24 cellular contexts compared by ENCODE assay signal in the genomic region with DNA sequence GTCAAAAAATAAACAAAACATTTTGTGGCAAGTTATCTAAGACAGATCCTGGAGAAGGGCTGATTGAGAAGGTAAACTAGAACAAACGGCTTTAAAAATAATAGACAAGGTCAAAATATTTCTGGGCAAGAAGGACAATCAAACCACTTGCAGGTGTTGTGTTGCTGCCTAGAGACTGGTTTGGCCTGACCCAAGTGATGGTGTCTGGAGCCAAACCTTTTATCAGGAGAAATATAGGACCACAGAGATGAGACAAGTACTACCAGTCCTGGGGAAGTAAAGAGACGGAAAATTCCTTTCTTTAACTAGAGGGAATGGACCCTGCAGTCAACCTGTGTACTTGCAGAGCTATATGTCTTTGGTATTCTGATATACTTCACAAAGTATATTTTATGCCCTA. TPM values are rescaled to one million over a fixed set of nuclear protein-coding genes. Genes with fewer than 3 reads are reported as not detected.
DNase-seq lines count a peak whose midpoint lies in the region; ATAC-seq lines count a peak whose summit lies in the region.
"Had no signal": no experiment of that assay in that cellular context is flagged by ENCODE, and none has a peak within 500 bp of the region (broad histone marks: within the 10 kb centered on the region; RNA-seq: fewer than 3 reads in every experiment).

No MANE protein-coding gene starts in this region.

- no peaks in the 10 kb centered on the region for H3K9me3 ChIP-seq in CD4-positive, alpha-beta memory T cell (ENCODE audit: control insufficient read depth in 1 of 2, low read length in 2 of 2)
- H3K9me3 ChIP-seq: suprapubic skin had no signal

- H3K4me1 ChIP-seq in CD4-positive, alpha-beta memory T cell (ENCODE audit: insufficient read depth, low read length): peaks cover 45% of the 10 kb centered on the region

- H3K27me3 ChIP-seq in CD4-positive, alpha-beta memory T cell (ENCODE audit: insufficient read depth, low read length): no peaks in the 10 kb centered on the region
- H3K27me3 ChIP-seq: dorsolateral prefrontal cortex, suprapubic skin had no signal

- H3K36me3 ChIP-seq in CD4-positive, alpha-beta memory T cell (ENCODE audit: insufficient read depth, low read length): no peaks in the 10 kb centered on the region
- H3K36me3 ChIP-seq: suprapubic skin had no signal

- H3K27ac Mint-ChIP-seq in activated T-cell treated with anti-CD3 and anti-CD28 coated beads, Interleukin-2, amount 50 U/mL, for 72 hours: peak overlapping the region; percentile 97
- H3K27ac Mint-ChIP-seq in CD4-positive, alpha-beta memory T cell: peak overlapping the region; percentile 65 to 94 (median 90)
- peak overlapping the region; percentile 96 for H3K27ac Mint-ChIP-seq in T-cell
- no peak overlapping the region for H3K27ac Mint-ChIP-seq in stimulated activated memory B cell treated with anti-CD40 and anti-IgM and Interleukin-4, amounts not matched to agents 10 μg/mL and 1 μg/mL and 100 μg/mL, for 72 hours
- no peak overlapping the region for H3K27ac Mint-ChIP-seq in activated CD8-positive, alpha-beta memory T cell treated with anti-CD3 and anti-CD28 coated beads, Interleukin-2, amount 10 ng/mL, durations not matched to agents 7 days and 5 days
- H3K27ac Mint-ChIP-seq: brain, immature natural killer cell, WTC11 had no signal

- H3K9me3 Mint-ChIP-seq in activated T-cell treated with anti-CD3 and anti-CD28 coated beads, Interleukin-2, amount 50 U/mL, for 72 hours: no peaks in the 10 kb centered on the region
- peaks cover 0 to 2% (median 0%) of the 10 kb centered on the region in 8 donors for H3K9me3 Mint-ChIP-seq in CD4-positive, alpha-beta memory T cell
- no peaks in the 10 kb centered on the region for H3K9me3 Mint-ChIP-seq in T-cell
- H3K9me3 Mint-ChIP-seq in stimulated activated memory B cell treated with anti-CD40 and anti-IgM and Interleukin-4, amounts not matched to agents 10 μg/mL and 1 μg/mL and 100 μg/mL, for 72 hours: no peaks in the 10 kb centered on the region
- no peaks in the 10 kb centered on the region for H3K9me3 Mint-ChIP-seq in activated CD8-positive, alpha-beta memory T cell treated with anti-CD3 and anti-CD28 coated beads, Interleukin-2, amount 10 ng/mL, durations not matched to agents 7 days and 5 days (ENCODE audit: low read depth)
- H3K9me3 Mint-ChIP-seq: IgD-negative memory B cell, immature natural killer cell, WTC11 had no signal

- POLR2A ChIA-PET in CD4-positive, alpha-beta memory T cell (lab: Charles Lee; ENCODE audit: partially characterized antibody): no interaction called here
- POLR2A ChIA-PET in T-cell (lab: Charles Lee): interaction anchor here (0.6 to 1.6 kb wide), 3 partner anchors 10 to 1667 kb away, joined by 5 to 8 read pairs (median 6); no protein-coding TSS in a partner anchor

- H3K27ac ChIP-seq in CD4-positive, alpha-beta memory T cell (ENCODE audit: low read depth, low read length): no peak overlapping the region
- H3K27ac ChIP-seq: RWPE1, suprapubic skin had no signal

- no peaks in the 10 kb centered on the region for H3K36me3 Mint-ChIP-seq in activated T-cell treated with anti-CD3 and anti-CD28 coated beads, Interleukin-2, amount 50 U/mL, for 72 hours (ENCODE audit: insufficient read depth in 2 of 2)
- no peaks in the 10 kb centered on the region for H3K36me3 Mint-ChIP-seq in CD4-positive, alpha-beta memory T cell
- no peaks in the 10 kb centered on the region for H3K36me3 Mint-ChIP-seq in T-cell
- no peaks in the 10 kb centered on the region for H3K36me3 Mint-ChIP-seq in stimulated activated memory B cell treated with anti-CD40 and anti-IgM and Interleukin-4, amounts not matched to agents 10 μg/mL and 1 μg/mL and 100 μg/mL, for 72 hours
- peaks cover 2% of the 10 kb centered on the region for H3K36me3 Mint-ChIP-seq in activated CD8-positive, alpha-beta memory T cell treated with anti-CD3 and anti-CD28 coated beads, Interleukin-2, amount 10 ng/mL, durations not matched to agents 7 days and 5 days
- H3K36me3 Mint-ChIP-seq: brain, IgD-negative memory B cell, immature natural killer cell, WTC11 had no signal

- intact Hi-C loops in CD4-positive, alpha-beta memory T cell (cut with micrococcal nuclease): loop anchor here (5.0 kb wide), 1 partner anchor 44 kb away; no protein-coding TSS in a partner anchor
- intact Hi-C loops in left ventricle myocardium superior (cut with micrococcal nuclease): no loop called here

- no peak for ATAC-seq in activated T-cell treated with anti-CD3 and anti-CD28 coated beads, Interleukin-2, amount 50 U/mL, for 72 hours (replicated peaks in 1 of 2)
- ATAC-seq in T-cell (replicated peaks in 1 of 4) (no peak), left ventricle myocardium superior (peak; percentile 67)
- ATAC-seq in stimulated activated memory B cell treated with anti-CD40 and anti-IgM and Interleukin-4, amounts not matched to agents 10 μg/mL and 1 μg/mL and 100 μg/mL, for 72 hours: no peak
- ATAC-seq in activated CD8-positive, alpha-beta memory T cell treated with anti-CD3 and anti-CD28 coated beads, Interleukin-2, amount 10 ng/mL, durations not matched to agents 7 days and 5 days: no peak
- ATAC-seq: left colon, WTC11 had no signal

- DNase-seq in activated T-cell treated with anti-CD3 and anti-CD28 coated beads, Interleukin-2, amount 50 U/mL, for 72 hours: no peak
- DNase-seq in activated T-cell treated with anti-CD3 and anti-CD28 coated beads, Interleukin-2, amount 50 U/mL, for 48 hours: no peak
- no peak for DNase-seq in CD4-positive, alpha-beta memory T cell
- DNase-seq in T-cell (no peak), left ventricle myocardium superior (no peak)
- DNase-seq in activated CD8-positive, alpha-beta memory T cell treated with anti-CD3 and anti-CD28 coated beads, Interleukin-2, amount 10 ng/mL, durations not matched to agents 7 days and 5 days: no peak
- DNase-seq: activated CD4-positive, alpha-beta T cell treated with anti-CD3 and anti-CD28 coated beads, Interleukin-2, amount 50 U/mL, for 1 hour; activated CD8-positive, alpha-beta memory T cell treated with anti-CD3 and anti-CD28 coated beads, Interleukin-2, amount 50 U/mL, for 4 hours; activated effector memory CD4-positive, alpha-beta T cell treated with anti-CD3 and anti-CD28 coated beads, Interleukin-2, amount 50 U/mL, for 16 hours; DMS 273 treated with DMSO at 0.1 percent for 48 hours; dorsolateral prefrontal cortex; immature natural killer cell; left colon; NCI-H1105; NCI-H187 treated with DMSO at 0.1 percent for 48 hours; NCI-H2171; NCI-H510A; T-helper 1 cell had no signal

- H3K4me1 Mint-ChIP-seq in activated T-cell treated with anti-CD3 and anti-CD28 coated beads, Interleukin-2, amount 50 U/mL, for 72 hours (ENCODE audit: low read depth): peaks cover 74% of the 10 kb centered on the region
- H3K4me1 Mint-ChIP-seq in CD4-positive, alpha-beta memory T cell: peaks cover 42 to 71% (median 59%) of the 10 kb centered on the region in 4 donors
- peaks cover 80 to 89% (median 85%) of the 10 kb centered on the region in 3 donors for H3K4me1 Mint-ChIP-seq in T-cell
- H3K4me1 Mint-ChIP-seq in stimulated activated memory B cell treated with anti-CD40 and anti-IgM and Interleukin-4, amounts not matched to agents 10 μg/mL and 1 μg/mL and 100 μg/mL, for 72 hours: no peaks in the 10 kb centered on the region
- H3K4me1 Mint-ChIP-seq in activated CD8-positive, alpha-beta memory T cell treated with anti-CD3 and anti-CD28 coated beads, Interleukin-2, amount 10 ng/mL, durations not matched to agents 7 days and 5 days: no peaks in the 10 kb centered on the region
- H3K4me1 Mint-ChIP-seq: IgD-negative memory B cell, immature natural killer cell had no signal

- CTCF ChIA-PET in CD4-positive, alpha-beta memory T cell (lab: Charles Lee; ENCODE audit: partially characterized antibody): interaction anchor here (1.1 to 2.3 kb wide), 5 partner anchors 8 to 449 kb away, joined by 3 to 12 read pairs (median 4); no protein-coding TSS in a partner anchor
- CTCF ChIA-PET in T-cell (lab: Charles Lee): interaction anchor here in 1 of 2 donors (1.0 to 2.5 kb wide), 4 partner anchors 9 to 279 kb away, joined by 4 to 15 read pairs (median 6); no protein-coding TSS in a partner anchor
- CTCF ChIA-PET in activated CD8-positive, alpha-beta memory T cell treated with anti-CD3 and anti-CD28 coated beads, Interleukin-2, amount 10 ng/mL, durations not matched to agents 7 days and 5 days (lab: Charles Lee): no interaction called here

- no peaks in the 10 kb centered on the region for H3K27me3 Mint-ChIP-seq in activated T-cell treated with anti-CD3 and anti-CD28 coated beads, Interleukin-2, amount 50 U/mL, for 72 hours (ENCODE audit: low read depth)
- H3K27me3 Mint-ChIP-seq in CD4-positive, alpha-beta memory T cell: peaks cover 2% of the 10 kb centered on the region in 2 donors
- H3K27me3 Mint-ChIP-seq in T-cell: no peaks in the 10 kb centered on the region
- peaks cover 38% of the 10 kb centered on the region for H3K27me3 Mint-ChIP-seq in stimulated activated memory B cell treated with anti-CD40 and anti-IgM and Interleukin-4, amounts not matched to agents 10 μg/mL and 1 μg/mL and 100 μg/mL, for 72 hours
- peaks cover 5% of the 10 kb centered on the region for H3K27me3 Mint-ChIP-seq in activated CD8-positive, alpha-beta memory T cell treated with anti-CD3 and anti-CD28 coated beads, Interleukin-2, amount 10 ng/mL, durations not matched to agents 7 days and 5 days
- H3K27me3 Mint-ChIP-seq: brain had no signal

- H3K4me3 ChIP-seq in CD4-positive, alpha-beta memory T cell (ENCODE audit: low read length in 2 of 2): no peak overlapping the region
- H3K4me3 ChIP-seq: dorsolateral prefrontal cortex, suprapubic skin had no signal

- peak overlapping the region; percentile 71 to 82 for H3K4me3 Mint-ChIP-seq in activated T-cell treated with anti-CD3 and anti-CD28 coated beads, Interleukin-2, amount 50 U/mL, for 72 hours
- H3K4me3 Mint-ChIP-seq in CD4-positive, alpha-beta memory T cell: peak overlapping the region in 4 of 8 donors; percentile 2 to 66 (median 18)
- H3K4me3 Mint-ChIP-seq in T-cell: peak overlapping the region; percentile 48 to 71 (median 62)
- H3K4me3 Mint-ChIP-seq in stimulated activated memory B cell treated with anti-CD40 and anti-IgM and Interleukin-4, amounts not matched to agents 10 μg/mL and 1 μg/mL and 100 μg/mL, for 72 hours: no peak overlapping the region
- no peak overlapping the region for H3K4me3 Mint-ChIP-seq in activated CD8-positive, alpha-beta memory T cell treated with anti-CD3 and anti-CD28 coated beads, Interleukin-2, amount 10 ng/mL, durations not matched to agents 7 days and 5 days
- H3K4me3 Mint-ChIP-seq: brain, IgD-negative memory B cell, immature natural killer cell, WTC11 had no signal

RNA-seq across cellular contexts. Expression of a gene that starts 44.2 kb away (rescaled TPM):
- total RNA-seq in activated T-cell treated with anti-CD3 and anti-CD28 coated beads, Interleukin-2, amount 50 U/mL, for 72 hours: 1 to 10 TPM; 2.8 to 3.6 TPM
- 10 to 100 TPM; 16.9 to 17.6 TPM for total RNA-seq in CD4-positive, alpha-beta memory T cell
- polyA plus RNA-seq in CD4-positive, alpha-beta memory T cell: 1 to 10 TPM; 5.5 to 8.0 TPM
- total RNA-seq in T-cell (10 to 100 TPM; 15.3 to 24.7 (median 20.3) TPM), left ventricle myocardium superior (100 TPM)
- total RNA-seq in activated CD8-positive, alpha-beta memory T cell treated with anti-CD3 and anti-CD28 coated beads, Interleukin-2, amount 10 ng/mL, durations not matched to agents 7 days and 5 days: under 1 TPM; 0.20 to 0.26 TPM

Comparison
In these comparisons a context has a peak if more than half of its experiments do, and no peak if none do; other contexts are left out.
1. H3K27ac Mint-ChIP-seq: peak in activated T-cell treated with anti-CD3 and anti-CD28 coated beads, Interleukin-2, amount 50 U/mL, for 72 hours (single experiment), CD4-positive, alpha-beta memory T cell (7 of 7) and T-cell (2 of 2); none in stimulated activated memory B cell treated with anti-CD40 and anti-IgM and Interleukin-4, amounts not matched to agents 10 μg/mL and 1 μg/mL and 100 μg/mL, for 72 hours (single experiment) and activated CD8-positive, alpha-beta memory T cell treated with anti-CD3 and anti-CD28 coated beads, Interleukin-2, amount 10 ng/mL, durations not matched to agents 7 days and 5 days (single experiment).
2. H3K4me3 Mint-ChIP-seq: peak in activated T-cell treated with anti-CD3 and anti-CD28 coated beads, Interleukin-2, amount 50 U/mL, for 72 hours (2 of 2) and T-cell (3 of 3); none in stimulated activated memory B cell treated with anti-CD40 and anti-IgM and Interleukin-4, amounts not matched to agents 10 μg/mL and 1 μg/mL and 100 μg/mL, for 72 hours (single experiment) and activated CD8-positive, alpha-beta memory T cell treated with anti-CD3 and anti-CD28 coated beads, Interleukin-2, amount 10 ng/mL, durations not matched to agents 7 days and 5 days (single experiment).